Comparison of ENCODE assay signal across 1 cellular context in genomic region chr5:154822896-154823295, GRCh38. TPM values are rescaled to one million over a fixed set of nuclear protein-coding genes. Genes with fewer than 3 reads are reported as not detected.
"Had no signal": no experiment of that assay in that cellular context is flagged by ENCODE, and none has a peak within 500 bp of the region (broad histone marks: within the 10 kb centered on the region; RNA-seq: fewer than 3 reads in every experiment).

No MANE protein-coding gene starts in this region.

RNA-seq across cellular contexts. Expression of gene FAXDC2, which starts 27.5 kb away (rescaled TPM):
- total RNA-seq: PC-3 had no signal
